ENCODE assay signal across 1 cellular context in the genomic region with DNA sequence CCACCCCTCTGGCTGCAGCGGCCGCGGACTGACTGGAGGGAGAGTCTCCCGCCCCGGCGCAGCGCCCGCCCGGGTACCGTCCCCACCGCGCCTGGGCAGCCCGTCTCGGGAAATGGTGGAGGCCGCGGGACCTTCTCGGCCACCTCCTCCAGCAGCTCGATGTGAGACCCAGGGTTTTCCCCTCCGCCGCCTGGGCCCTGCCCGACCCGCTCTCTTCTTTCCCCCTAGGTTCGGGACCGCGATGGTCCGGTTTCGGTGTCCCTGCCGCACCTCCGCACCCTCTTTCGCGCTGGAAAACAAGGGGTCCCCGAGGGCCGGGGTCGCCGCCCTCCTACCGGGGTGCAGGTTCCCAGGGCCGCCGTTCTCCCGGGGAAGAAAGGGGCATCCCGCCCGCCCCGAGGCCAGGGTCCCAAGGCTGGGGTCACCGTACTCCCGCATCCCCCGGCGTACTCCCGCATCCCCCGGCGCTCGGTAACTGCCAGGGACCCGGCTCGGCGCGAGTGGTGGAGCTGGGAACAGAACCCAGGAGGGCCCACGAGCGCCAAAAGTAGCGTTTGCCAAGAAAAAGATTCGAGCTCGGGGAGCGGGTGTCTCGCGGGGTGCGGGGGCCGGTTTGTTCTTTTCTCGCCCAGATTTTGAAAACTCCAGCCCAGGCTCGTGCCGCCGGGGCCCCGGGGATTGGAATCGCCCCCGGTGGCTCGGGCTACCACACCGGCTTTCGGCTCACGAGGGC.
TF ChIP-seq lines count a peak whose summit lies in the region.

No MANE protein-coding gene starts in this region.

TF ChIP-seq in GM23338, 12 proteins besides CTCF, POLR2A, EP300 and RAD21 (continued from another document):
- no peak for TF ChIP-seq ZNF462 (CRISPR knock-in tag; IDR thresholded peaks at IDR 0.05)
